ENCODE assay signal across 13 cellular contexts in genomic region chr5:172334196-172334595, GRCh38. TPM values are rescaled to one million over a fixed set of nuclear protein-coding genes. Genes with fewer than 3 reads are reported as not detected.
DNase-seq lines count a peak whose midpoint lies in the region; ATAC-seq and TF ChIP-seq lines count a peak whose summit lies in the region.
"Had no signal": no experiment of that assay in that cellular context is flagged by ENCODE, and none has a peak within 500 bp of the region (broad histone marks: within the 10 kb centered on the region; RNA-seq: fewer than 3 reads in every experiment).

No MANE protein-coding gene starts in this region.

- H3K27ac ChIP-seq in DOHH2 (ENCODE audit: low read depth, low read length) (no peak overlapping the region), esophagus muscularis mucosa (replicated peaks in 1 of 4) (no peak overlapping the region)
- H3K27ac ChIP-seq: hepatocyte, prostate gland had no signal

- H3K4me1 ChIP-seq in DOHH2 (ENCODE audit: control insufficient read depth, low read length) (no peaks in the 10 kb centered on the region), esophagus muscularis mucosa (peaks cover 0 to 16% (median 7%) of the 10 kb centered on the region in 4 donors)
- H3K4me1 ChIP-seq: prostate gland had no signal

- DNase-seq in H7 (peak; percentile 68), RKO (ENCODE audit: low spot score) (peak; percentile 22), glomerular visceral epithelial cell (ENCODE audit: extremely low spot score) (peak; percentile 12), A172 (ENCODE audit: low spot score) (no peak), esophagus muscularis mucosa (ENCODE audit: extremely low spot score) (no peak)
- DNase-seq: NCI-H1092; NK-92 treated with Interleukin-12 subunit alpha and Interleukin-12 subunit beta, amount 100 ng/mL, for 24 hours; stimulated activated CD4-positive, alpha-beta T cell treated with anti-CD3 and anti-CD28 coated beads, Interleukin-4, amount 100 ng/mL, for 4 hours had no signal

- H3F3A ChIP-seq in DOHH2 (ENCODE audit: control insufficient read depth, insufficient read depth): no peaks in the 10 kb centered on the region

- no peaks in the 10 kb centered on the region for H3K79me2 ChIP-seq in DOHH2 (ENCODE audit: control insufficient read depth, low read length)
- H3K79me2 ChIP-seq: hepatocyte had no signal

- H4K20me1 ChIP-seq in DOHH2 (ENCODE audit: control insufficient read depth, insufficient read depth, low read depth, low read length): no peaks in the 10 kb centered on the region

- no peak for TF ChIP-seq EP300 in esophagus muscularis mucosa (IDR thresholded peaks at IDR 0.05)

- intact Hi-C loops in esophagus muscularis mucosa (cut with DNase I): no loop called here

- peak; percentile 50 for TF ChIP-seq CTCF in DOHH2 (IDR thresholded peaks at IDR 0.05; ENCODE audit: low read depth, low read length, poor library complexity, severe bottlenecking)
- peak in 1 of 3 experiments; percentile 2 for TF ChIP-seq CTCF in esophagus muscularis mucosa (IDR thresholded peaks at IDR 0.05)

- H3K4me3 ChIP-seq in DOHH2 (ENCODE audit: low read length) (no peak overlapping the region), H7 (ENCODE audit: insufficient read depth, low read depth, low read length) (no peak overlapping the region), esophagus muscularis mucosa (no peak overlapping the region)
- H3K4me3 ChIP-seq: hepatocyte, prostate gland had no signal

- TF ChIP-seq POLR2A in esophagus muscularis mucosa (IDR thresholded peaks at IDR 0.05; ENCODE audit: low read depth): no peak

- ATAC-seq in SK-N-SH treated with all-trans-retinoic acid at 6 μM for 48 hours (no peak; the same call in 2 of the 3 replicates), GM21367 (IDR thresholded peaks at IDR 0.05; ENCODE audit: unreplicated experiment) (no peak)

- no peaks in the 10 kb centered on the region for H3K36me3 ChIP-seq in DOHH2 (ENCODE audit: control insufficient read depth, low read length)
- peaks cover 6% of the 10 kb centered on the region for H3K36me3 ChIP-seq in H7 (replicated peaks; ENCODE audit: control insufficient read depth, insufficient read depth, low read length)
- peaks cover 2 to 55% (median 26%) of the 10 kb centered on the region in 4 donors for H3K36me3 ChIP-seq in esophagus muscularis mucosa
- H3K36me3 ChIP-seq: prostate gland had no signal

- H3K9me3 ChIP-seq in DOHH2 (ENCODE audit: control insufficient read depth, insufficient read depth, low read length) (no peaks in the 10 kb centered on the region), esophagus muscularis mucosa (no peaks in the 10 kb centered on the region)
- H3K9me3 ChIP-seq: prostate gland had no signal

- H3K27me3 ChIP-seq in DOHH2 (ENCODE audit: control insufficient read depth, low read length) (0 out of 2 replicates have a peak, but pooled peaks cover 6% of the 10 kb centered on the region), H7 (ENCODE audit: control insufficient read depth, insufficient read depth, low read length) (no peaks in the 10 kb centered on the region), esophagus muscularis mucosa (no peaks in the 10 kb centered on the region)
- H3K27me3 ChIP-seq: hepatocyte had no signal

- H3K4me2 ChIP-seq in DOHH2 (ENCODE audit: low read length): no peak overlapping the region
- H3K4me2 ChIP-seq: hepatocyte had no signal

- H3K9me2 ChIP-seq in DOHH2 (replicated peaks; ENCODE audit: control insufficient read depth, low read length): no peaks in the 10 kb centered on the region

- WGBS in esophagus muscularis mucosa: 86% methylated on average over 3 of the region's 8 CpGs

TF ChIP-seq in SK-N-SH treated with all-trans-retinoic acid at 6 μM for 48 hours, 23 proteins besides CTCF, POLR2A, EP300 and RAD21:
- TF ChIP-seq PPARA (CRISPR knock-in tag; IDR thresholded peaks at IDR 0.05; ENCODE audit: borderline replicate concordance): no peak
- no peak for TF ChIP-seq CSDC2 (CRISPR knock-in tag; IDR thresholded peaks at IDR 0.05)
- TF ChIP-seq ARNTL (CRISPR knock-in tag; IDR thresholded peaks at IDR 0.05; ENCODE audit: borderline replicate concordance, low read depth): no peak
- TF ChIP-seq CSRNP3 (CRISPR knock-in tag; IDR thresholded peaks at IDR 0.05): no peak
- no peak for TF ChIP-seq ZFP30 (CRISPR knock-in tag; IDR thresholded peaks at IDR 0.05)

RNA-seq across cellular contexts. Expression of gene UBTD2, which starts 50.6 kb away (rescaled TPM):
- 29.2 and 34.7 TPM in 2 replicates for total RNA-seq in H7 (2014; rRNA removed; shearing (Covaris generic))
- total RNA-seq in A172 (2014; rRNA removed; shearing (Covaris generic)): 38.2 and 42.4 TPM in 2 replicates
- total RNA-seq in esophagus muscularis mucosa: 10 to 100 TPM; 19.4 to 20.0 (median 19.9) TPM

Comparison
In these comparisons a context has a peak if more than half of its experiments do, and no peak if none do; other contexts are left out.
1. DNase-seq: peak in H7 (single experiment), RKO (single experiment) and glomerular visceral epithelial cell (single experiment); none in A172 (single experiment) and esophagus muscularis mucosa (single experiment).